In the genomic region with DNA sequence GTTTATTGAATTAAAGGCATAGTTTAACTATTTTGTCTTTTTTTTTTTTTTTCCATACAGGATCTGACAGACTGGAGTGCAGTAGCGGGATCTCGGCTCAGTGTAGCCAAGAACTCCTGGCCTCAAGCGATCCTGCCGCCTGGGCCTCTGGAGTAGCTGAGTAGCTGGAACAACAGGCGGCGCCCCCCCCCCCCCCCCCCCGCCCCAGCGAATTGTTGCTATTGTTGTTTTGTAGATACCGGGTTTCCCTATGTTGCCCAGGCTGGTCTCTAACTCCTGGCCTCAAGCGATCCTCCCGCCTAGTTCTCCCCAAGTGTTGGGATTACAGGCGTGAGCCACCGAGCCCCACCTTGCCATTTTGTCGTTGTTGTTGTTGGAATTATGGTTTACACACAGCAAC, we compare ENCODE assay signal across 16 cellular contexts. TPM values are rescaled to one million over a fixed set of nuclear protein-coding genes. Genes with fewer than 3 reads are reported as not detected.
A peak's percentile ranks its signal among the peaks of the same experiment; 100 is the strongest.
DNase-seq lines count a peak whose midpoint lies in the region; ATAC-seq and TF ChIP-seq lines count a peak whose summit lies in the region.
"Had no signal": no experiment of that assay in that cellular context is flagged by ENCODE, and none has a peak within 500 bp of the region (broad histone marks: within the 10 kb centered on the region; RNA-seq: fewer than 3 reads in every experiment).

No MANE protein-coding gene starts in this region.

- no peak for ATAC-seq in stimulated activated naive CD8-positive, alpha-beta T cell treated with anti-CD3 and anti-CD28 coated beads, Interleukin-15, amount 100 ng/mL, for 72 hours
- no peak for ATAC-seq in stimulated activated naive CD8-positive, alpha-beta T cell treated with anti-CD3 and anti-CD28 coated beads, Interleukin-15, Interleukin-2, amounts not matched to agents 100 U/mL and 50 U/mL, for 24 hours
- ATAC-seq in activated CD8-positive, alpha-beta T cell treated with anti-CD3 and anti-CD28 coated beads, Interleukin-2, amount 10 ng/mL, durations not matched to agents 7 days and 5 days = no peak
- ATAC-seq: K562 had no signal

- CTCF ChIA-PET in activated CD8-positive, alpha-beta T cell treated with anti-CD3 and anti-CD28 coated beads, Interleukin-2, amount 10 ng/mL, durations not matched to agents 7 days and 5 days (lab: Charles Lee) = interaction anchor here (1.8 kb wide), 1 partner anchor 9 kb away, joined by 15 read pairs; no protein-coding TSS in a partner anchor

- DNase-seq in stimulated activated naive CD8-positive, alpha-beta T cell treated with anti-CD3 and anti-CD28 coated beads, Interleukin-15, amount 100 ng/mL, for 72 hours = no peak
- no peak for DNase-seq in stimulated activated naive CD8-positive, alpha-beta T cell treated with anti-CD3 and anti-CD28 coated beads, Interleukin-15, Interleukin-2, amounts not matched to agents 100 U/mL and 50 U/mL, for 24 hours
- no peak for DNase-seq in activated CD8-positive, alpha-beta T cell treated with anti-CD3 and anti-CD28 coated beads, Interleukin-2, amount 10 ng/mL, durations not matched to agents 7 days and 5 days
- DNase-seq in mesothelial cell of epicardium (ENCODE audit: low spot score in 2 of 2, unreplicated experiment in 2 of 2) = no peak
- DNase-seq in HT-29 (ENCODE audit: low spot score) = no peak
- DNase-seq in mucosa of gallbladder (ENCODE audit: low spot score) = no peak
- no peak for DNase-seq in COLO668 (lab: John Stamatoyannopoulos, UW; ENCODE audit: unreplicated experiment)
- DNase-seq: BE2C; caudate nucleus; DMS153; effector CD8-positive, alpha-beta T cell; hypothalamus; NCI-H526 treated with DMSO at 0.1 percent for 48 hours; PC-9; transverse colon had no signal

- no peaks in the 10 kb centered on the region for H3K9me3 Mint-ChIP-seq in stimulated activated naive CD8-positive, alpha-beta T cell treated with anti-CD3 and anti-CD28 coated beads, Interleukin-15, amount 100 ng/mL, for 72 hours
- H3K9me3 Mint-ChIP-seq in activated CD8-positive, alpha-beta T cell treated with anti-CD3 and anti-CD28 coated beads, Interleukin-2, amount 10 ng/mL, durations not matched to agents 7 days and 5 days (ENCODE audit: insufficient read depth) = no peaks in the 10 kb centered on the region
- no peaks in the 10 kb centered on the region for H3K9me3 Mint-ChIP-seq in mesothelial cell of epicardium

- POLR2A ChIA-PET in activated CD8-positive, alpha-beta T cell treated with anti-CD3 and anti-CD28 coated beads, Interleukin-2, amount 10 ng/mL, durations not matched to agents 7 days and 5 days (lab: Charles Lee) = interaction anchor here (1.0 to 2.4 kb wide), 2 partner anchors 19 to 26 kb away, joined by 3 to 19 read pairs; a partner anchor contains a TSS

- no peak for TF ChIP-seq CTCF in mesothelial cell of epicardium (IDR thresholded peaks at IDR 0.05; ENCODE audit: unreplicated experiment)

- H3K36me3 Mint-ChIP-seq in activated CD8-positive, alpha-beta T cell treated with anti-CD3 and anti-CD28 coated beads, Interleukin-2, amount 10 ng/mL, durations not matched to agents 7 days and 5 days (ENCODE audit: low read depth) = peaks cover 2% of the 10 kb centered on the region
- H3K36me3 Mint-ChIP-seq in mesothelial cell of epicardium = peaks cover 2% of the 10 kb centered on the region

- H3K27ac Mint-ChIP-seq in stimulated activated naive CD8-positive, alpha-beta T cell treated with anti-CD3 and anti-CD28 coated beads, Interleukin-15, amount 100 ng/mL, for 72 hours = no peak overlapping the region
- no peak overlapping the region for H3K27ac Mint-ChIP-seq in activated CD8-positive, alpha-beta T cell treated with anti-CD3 and anti-CD28 coated beads, Interleukin-2, amount 10 ng/mL, durations not matched to agents 7 days and 5 days
- no peak overlapping the region for H3K27ac Mint-ChIP-seq in mesothelial cell of epicardium

- H3K4me1 Mint-ChIP-seq in stimulated activated naive CD8-positive, alpha-beta T cell treated with anti-CD3 and anti-CD28 coated beads, Interleukin-15, amount 100 ng/mL, for 72 hours = peaks cover 37% of the 10 kb centered on the region
- H3K4me1 Mint-ChIP-seq in activated CD8-positive, alpha-beta T cell treated with anti-CD3 and anti-CD28 coated beads, Interleukin-2, amount 10 ng/mL, durations not matched to agents 7 days and 5 days (ENCODE audit: low read depth) = peaks cover 25% of the 10 kb centered on the region
- H3K4me1 Mint-ChIP-seq in mesothelial cell of epicardium = peaks cover 15% of the 10 kb centered on the region

- H3K4me3 Mint-ChIP-seq in stimulated activated naive CD8-positive, alpha-beta T cell treated with anti-CD3 and anti-CD28 coated beads, Interleukin-15, amount 100 ng/mL, for 72 hours = peak overlapping the region; percentile 49 to 87
- H3K4me3 Mint-ChIP-seq in activated CD8-positive, alpha-beta T cell treated with anti-CD3 and anti-CD28 coated beads, Interleukin-2, amount 10 ng/mL, durations not matched to agents 7 days and 5 days = peak overlapping the region; percentile 72
- H3K4me3 Mint-ChIP-seq in mesothelial cell of epicardium = peak overlapping the region; percentile 67

- H3K27me3 Mint-ChIP-seq in stimulated activated naive CD8-positive, alpha-beta T cell treated with anti-CD3 and anti-CD28 coated beads, Interleukin-15, amount 100 ng/mL, for 72 hours = no peaks in the 10 kb centered on the region
- peaks cover 9% of the 10 kb centered on the region for H3K27me3 Mint-ChIP-seq in activated CD8-positive, alpha-beta T cell treated with anti-CD3 and anti-CD28 coated beads, Interleukin-2, amount 10 ng/mL, durations not matched to agents 7 days and 5 days (ENCODE audit: low read depth)
- H3K27me3 Mint-ChIP-seq in mesothelial cell of epicardium (ENCODE audit: low read depth) = no peaks in the 10 kb centered on the region

RNA-seq across cellular contexts. Expression of a gene that starts 1.3 kb away (rescaled TPM):
- 10 to 100 TPM; 28.6 to 36.4 TPM for total RNA-seq in activated CD8-positive, alpha-beta T cell treated with anti-CD3 and anti-CD28 coated beads, Interleukin-2, amount 10 ng/mL, durations not matched to agents 7 days and 5 days
- total RNA-seq in mesothelial cell of epicardium (98.7 to 107 TPM (median 102 TPM) in 3 replicates), mucosa of gallbladder (37.8 TPM)
- total RNA-seq in HT-29 (2014; rRNA removed; shearing (Covaris generic)) = 124 and 169 TPM in 2 replicates

RNA-seq across cellular contexts. Expression of a gene that starts 26.3 kb away (rescaled TPM):
- 1,000 to 10,000 TPM; 1,415 to 1,441 TPM for total RNA-seq in activated CD8-positive, alpha-beta T cell treated with anti-CD3 and anti-CD28 coated beads, Interleukin-2, amount 10 ng/mL, durations not matched to agents 7 days and 5 days
- total RNA-seq in mesothelial cell of epicardium (1,270 to 1,309 TPM (median 1,304 TPM) in 3 replicates), mucosa of gallbladder (2,437 TPM)
- total RNA-seq in HT-29 (2014; rRNA removed; shearing (Covaris generic)) = 1,545 and 1,586 TPM in 2 replicates
